ENCODE assay signal across 25 cellular contexts in the genomic region with DNA sequence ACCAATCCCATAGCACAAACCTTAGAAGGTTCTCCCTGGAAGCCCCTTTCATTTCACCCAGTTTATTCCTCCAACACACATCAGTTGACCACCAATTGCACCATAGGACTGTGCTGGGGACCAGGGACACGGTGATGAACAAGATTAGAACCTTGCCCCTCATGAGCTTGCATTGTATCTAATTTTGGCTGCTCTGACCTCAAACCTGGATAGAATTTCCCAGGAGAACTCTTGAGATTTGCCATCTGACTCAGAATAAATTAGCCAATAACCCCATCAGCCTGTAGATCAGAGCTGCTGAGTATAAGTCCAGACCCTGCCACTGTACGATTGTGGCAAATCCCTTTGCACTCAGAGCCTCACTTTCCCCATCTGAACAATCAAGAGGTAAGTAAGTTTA. TPM values are rescaled to one million over a fixed set of nuclear protein-coding genes. Genes with fewer than 3 reads are reported as not detected.
DNase-seq lines count a peak whose midpoint lies in the region; ATAC-seq, FAIRE-seq and TF ChIP-seq lines count a peak whose summit lies in the region.
"Had no signal": no experiment of that assay in that cellular context is flagged by ENCODE, and none has a peak within 500 bp of the region (broad histone marks: within the 10 kb centered on the region; RNA-seq: fewer than 3 reads in every experiment).

No MANE protein-coding gene starts in this region.

- DNase-seq in LHCN-M2 (ENCODE audit: low read depth) (peak; percentile 70), choroid plexus epithelial cell (ENCODE audit: low read depth) (peak; percentile 57), osteoblast (ENCODE audit: insufficient read length, low spot score, missing footprints) (no peak), pancreas (no peak), heart left ventricle (no peak)
- no peak for DNase-seq in NK-92 treated with Interleukin-12 subunit alpha and Interleukin-12 subunit beta, amount 100 ng/mL, for 24 hours (lab: John Stamatoyannopoulos, UW)
- DNase-seq: ACHN; activated CD4-positive, alpha-beta T cell treated with anti-CD3 and anti-CD28 coated beads for 1 hour; activated naive CD4-positive, alpha-beta T cell treated with anti-CD3 and anti-CD28 coated beads for 36 hours; activated T-cell treated with anti-CD3 and anti-CD28 coated beads, Interleukin-2, amount 50 U/mL, for 24 hours; anterior cingulate cortex; naive B cell; NCI-H146; NCI-H774; right cardiac atrium; Right ventricle myocardium superior; stimulated activated CD8-positive, alpha-beta memory T cell treated with anti-CD3 and anti-CD28 coated beads, Interleukin-4, amount 100 ng/mL, for 48 hours had no signal

- FAIRE-seq in pancreas (lab: Jason Lieb, UNC), result no peak
- FAIRE-seq: K562 had no signal

- H3K79me2 ChIP-seq in ACC112 (ENCODE audit: control insufficient read depth, insufficient read depth, low read length, unreplicated experiment), result peaks cover 9% of the 10 kb centered on the region
- H3K79me2 ChIP-seq in osteoblast (ENCODE audit: insufficient read depth, low read length), result peaks cover 94% of the 10 kb centered on the region

- H2AFZ ChIP-seq in ACC112 (ENCODE audit: low read length, unreplicated experiment) (no peak overlapping the region), osteoblast (ENCODE audit: low read length) (no peak overlapping the region)

- ATAC-seq in pancreas (no peak), GM18873 (IDR thresholded peaks at IDR 0.05; ENCODE audit: low FRiP score, unreplicated experiment) (no peak), heart left ventricle (no peak)
- ATAC-seq: gastroesophageal sphincter, HCT116, K562, right cardiac atrium had no signal

- TF ChIP-seq CTCF in choroid plexus epithelial cell (conservative IDR thresholded peaks at IDR 0.05; ENCODE audit: low read depth, low read length) (no peak), osteoblast (IDR thresholded peaks at IDR 0.05; ENCODE audit: extremely low read depth, low read depth, low read length) (no peak), pancreas (IDR thresholded peaks at IDR 0.05) (no peak), heart left ventricle (IDR thresholded peaks at IDR 0.05) (no peak)

- peaks cover 60% of the 10 kb centered on the region for H4K20me1 ChIP-seq in osteoblast (ENCODE audit: insufficient read depth, low read length)

- H3K27ac ChIP-seq in ACC112 (ENCODE audit: low read depth, low read length) (peak overlapping the region; percentile 100), osteoblast (ENCODE audit: low read depth, low read length) (peak overlapping the region; percentile 99), pancreas (no peak overlapping the region), heart left ventricle (no peak overlapping the region)
- H3K27ac ChIP-seq: C4-2B had no signal

- H3K4me1 ChIP-seq in ACC112 (ENCODE audit: control insufficient read depth, insufficient read depth, low read length, unreplicated experiment), result peaks cover 47% of the 10 kb centered on the region
- H3K4me1 ChIP-seq in osteoblast (ENCODE audit: insufficient read depth, low read length), result peaks cover 49% of the 10 kb centered on the region
- H3K4me1 ChIP-seq in pancreas, result no peaks in the 10 kb centered on the region
- peaks cover 0 to 32% (median 9%) of the 10 kb centered on the region in 12 donors for H3K4me1 ChIP-seq in heart left ventricle

- peak overlapping the region; percentile 78 for H3K4me2 ChIP-seq in osteoblast (ENCODE audit: insufficient read depth, low read length)

- H3K27me3 ChIP-seq in ACC112 (ENCODE audit: insufficient read depth, low read length) (no peaks in the 10 kb centered on the region), osteoblast (ENCODE audit: insufficient read depth, low read length) (no peaks in the 10 kb centered on the region), pancreas (no peaks in the 10 kb centered on the region), heart left ventricle (no peaks in the 10 kb centered on the region)
- H3K27me3 ChIP-seq: gastroesophageal sphincter had no signal

- H3K9me3 ChIP-seq in osteoblast (ENCODE audit: low read depth, low read length), result no peaks in the 10 kb centered on the region
- no peaks in the 10 kb centered on the region for H3K9me3 ChIP-seq in pancreas
- H3K9me3 ChIP-seq in heart left ventricle, result no peaks in the 10 kb centered on the region
- H3K9me3 ChIP-seq: gastroesophageal sphincter had no signal

- WGBS in pancreas, 2 donors, result 57 to 70% methylated on average over 2 of the region's 2 CpGs
- WGBS in heart left ventricle, 4 donors, result 71 to 86% (median 80%) methylated on average over 2 of the region's 2 CpGs

- TF ChIP-seq POLR2A in heart left ventricle (IDR thresholded peaks at IDR 0.05), result no peak

- H3K36me3 ChIP-seq in ACC112 (ENCODE audit: insufficient read depth, low read length) (no peaks in the 10 kb centered on the region), osteoblast (ENCODE audit: insufficient read depth, low read length) (peaks cover 44% of the 10 kb centered on the region), pancreas (no peaks in the 10 kb centered on the region), heart left ventricle (no peaks in the 10 kb centered on the region)
- H3K36me3 ChIP-seq: gastroesophageal sphincter had no signal

- intact Hi-C loops in pancreas (cut with DNase I), result no loop called here
- intact Hi-C loops in heart left ventricle (cut with DNase I), result no loop called here

- H3K4me3 ChIP-seq in ACC112 (ENCODE audit: low read depth, low read length) (peak overlapping the region; percentile 65; the same call in 1 of the 2 replicates), choroid plexus epithelial cell (ENCODE audit: low read depth, low read length) (no peak overlapping the region), osteoblast (ENCODE audit: insufficient read depth, low read length) (no peak overlapping the region), pancreas (no peak overlapping the region), heart left ventricle (no peak overlapping the region)
- H3K4me3 ChIP-seq: gastroesophageal sphincter, K562, lung had no signal

RNA-seq across cellular contexts. Expression of a gene that starts 52.1 kb away (rescaled TPM):
- total RNA-seq in LHCN-M2 (2014; rRNA removed) (57.7 and 77.5 TPM in 2 replicates), osteoblast (1,097 and 1,116 TPM in 2 replicates), pancreas (10 to 100 TPM in 2 of 6 donors, 1 to 10 TPM in 3, under 1 TPM in 1; 0.88 to 49.6 (median 2.7) TPM), heart left ventricle (10 to 100 TPM in 5 of 9 donors, 1 to 10 TPM in 4; 6.0 to 37.1 (median 11.9) TPM)
- 68.4 TPM for polyA plus RNA-seq in LHCN-M2 (2012)
- polyA plus RNA-seq in pancreas (under 1 TPM; 0.38 to 0.59 TPM), heart left ventricle (1 to 10 TPM; 1.4 to 4.9 TPM)
- total RNA-seq: activated naive CD4-positive, alpha-beta T cell treated with anti-CD3 and anti-CD28 coated beads for 36 hours; G401 had no signal
- polyA plus RNA-seq: K562 had no signal

Comparison
In these comparisons a context has a peak if more than half of its experiments do, and no peak if none do; other contexts are left out.
1. H3K27ac ChIP-seq: peak in ACC112 (single experiment) and osteoblast (single experiment); none in pancreas (0 of 4) and heart left ventricle (0 of 12).
2. DNase-seq: peak in LHCN-M2 (single experiment) and choroid plexus epithelial cell (single experiment); none in osteoblast (single experiment), pancreas (0 of 6), NK-92 treated with Interleukin-12 subunit alpha and Interleukin-12 subunit beta, amount 100 ng/mL, for 24 hours (single experiment) and heart left ventricle (0 of 5).
3. RNA of a gene that starts 52.1 kb away (total RNA-seq): 1,097 to 1,116 TPM in osteoblast; 57.7 to 77.5 TPM in LHCN-M2, 6.0 to 37.1 TPM in heart left ventricle and 0.88 to 49.6 TPM in pancreas; every median in the first group is over 10 times any median in the second.